In the genomic region with DNA sequence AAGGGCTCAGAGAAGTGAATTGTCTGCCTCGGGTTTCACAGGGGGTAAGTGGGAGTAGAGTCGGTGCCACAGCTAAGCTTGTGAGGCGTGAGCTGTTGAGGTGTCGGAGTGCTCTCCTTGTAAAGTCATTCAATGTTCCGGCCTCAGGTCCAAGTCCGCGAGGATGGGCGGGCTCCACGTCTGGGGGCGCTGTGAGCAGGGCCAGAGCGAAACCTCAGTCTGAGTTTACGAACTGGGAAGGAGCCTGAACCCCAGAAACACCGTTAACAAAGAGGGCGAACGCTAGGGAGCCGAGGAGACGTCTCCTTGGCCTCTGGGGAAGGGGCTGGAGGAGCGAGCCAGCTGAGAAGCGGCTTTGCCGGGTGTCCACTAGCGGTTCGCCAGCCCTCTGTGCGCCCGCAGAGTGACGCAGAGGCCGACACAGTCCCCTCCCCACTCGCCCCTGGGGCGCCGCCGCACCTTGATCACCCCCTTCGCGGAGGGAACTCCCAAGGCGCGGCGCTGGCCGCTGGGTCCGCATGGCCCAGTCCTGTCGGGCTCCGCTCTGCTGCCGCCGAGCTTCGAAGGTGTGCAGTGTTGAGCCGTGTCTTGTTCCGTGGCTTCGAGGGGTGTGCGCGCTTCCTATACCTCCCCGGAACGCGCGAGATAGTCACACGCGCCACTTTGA, we compare ENCODE assay signal across 14 cellular contexts. TPM values are rescaled to one million over a fixed set of nuclear protein-coding genes. Genes with fewer than 3 reads are reported as not detected.
DNase-seq lines count a peak whose midpoint lies in the region; ATAC-seq and TF ChIP-seq lines count a peak whose summit lies in the region.
"Had no signal": no experiment of that assay in that cellular context is flagged by ENCODE, and none has a peak within 500 bp of the region (broad histone marks: within the 10 kb centered on the region; RNA-seq: fewer than 3 reads in every experiment).

No MANE protein-coding gene starts in this region.

- no peak overlapping the region for H3K27ac ChIP-seq in colonic mucosa
- H3K27ac ChIP-seq in liver (ENCODE audit: low read depth in 1 of 2, low read length in 2 of 2) = no peak overlapping the region
- peak overlapping the region in 2 of 5 donors; percentile 22 to 39 for H3K27ac ChIP-seq in stomach
- H3K27ac ChIP-seq: adrenal gland, uterus had no signal

- H3K9me3 ChIP-seq in colonic mucosa (no peaks in the 10 kb centered on the region), liver (ENCODE audit: control insufficient read depth in 4 of 4, low read length in 3 of 4) (no peaks in the 10 kb centered on the region), stomach (no peaks in the 10 kb centered on the region)
- H3K9me3 ChIP-seq: adrenal gland, heart right ventricle, uterus had no signal

- DNase-seq in activated T-cell treated with anti-CD3 and anti-CD28 coated beads, Interleukin-2, amount 50 U/mL, for 72 hours = no peak
- DNase-seq in activated T-cell treated with anti-CD3 and anti-CD28 coated beads, Interleukin-2, amount 50 U/mL, for 24 hours = no peak
- DNase-seq in colonic mucosa (no peak), stomach (no peak), D341Med (ENCODE audit: low spot score) (no peak)
- DNase-seq in activated naive CD4-positive, alpha-beta T cell treated with anti-CD3 and anti-CD28 coated beads, Interleukin-2, amount 50 U/mL, for 16 hours = no peak
- DNase-seq: DMS153, NCI-H187, uterus had no signal

- intact Hi-C loops in colonic mucosa (cut with DNase I) = loop anchor here (10.0 kb wide), 1 partner anchor 653 kb away; a partner anchor contains a TSS
- intact Hi-C loops in stomach (cut with DNase I; ENCODE audit: low total_unique reads) = loop anchor here (10.0 kb wide), 1 partner anchor 653 kb away; a partner anchor contains a TSS

- no peak for TF ChIP-seq POLR2A in stomach (IDR thresholded peaks at IDR 0.05)

- peak overlapping the region; percentile 2 for H3K4me3 ChIP-seq in colonic mucosa
- H3K4me3 ChIP-seq in liver (ENCODE audit: low read depth in 1 of 3, low read length in 3 of 3) = peak overlapping the region in 2 of 3 donors; percentile 4 to 8
- peak overlapping the region in 3 of 4 donors; percentile 58 to 75 (median 67) for H3K4me3 ChIP-seq in stomach
- H3K4me3 ChIP-seq: uterus had no signal

- H3K27me3 ChIP-seq in colonic mucosa = peaks cover 56% of the 10 kb centered on the region
- H3K27me3 ChIP-seq in liver (ENCODE audit: control insufficient read depth in 4 of 4, insufficient read depth in 4 of 4, low read length in 3 of 4) = peaks cover 6 to 12% (median 8%) of the 10 kb centered on the region in 4 donors
- H3K27me3 ChIP-seq in stomach = peaks cover 13 to 66% (median 53%) of the 10 kb centered on the region in 3 donors

- TF ChIP-seq RAD21 in liver (IDR thresholded peaks at IDR 0.05) = no peak

- H3K9ac ChIP-seq in colonic mucosa (ENCODE audit: low read depth in 2 of 2, low read length in 2 of 2) = no peak overlapping the region
- H3K9ac ChIP-seq in liver (ENCODE audit: low read depth in 1 of 2, low read length in 2 of 2) = no peak overlapping the region

- no peak for TF ChIP-seq EP300 in stomach (IDR thresholded peaks at IDR 0.05)

- H3K4me1 ChIP-seq in colonic mucosa (peaks cover 11% of the 10 kb centered on the region), liver (ENCODE audit: control insufficient read depth in 4 of 4, insufficient read depth in 4 of 4, low read length in 3 of 4) (peaks cover 29 to 48% (median 32%) of the 10 kb centered on the region in 4 donors), stomach (peaks cover 31 to 58% (median 44%) of the 10 kb centered on the region in 4 donors)

- H3K9me3 Mint-ChIP-seq in activated T-cell treated with anti-CD3 and anti-CD28 coated beads, Interleukin-2, amount 50 U/mL, for 72 hours = no peaks in the 10 kb centered on the region
- no peaks in the 10 kb centered on the region for H3K9me3 Mint-ChIP-seq in activated T-cell treated with anti-CD3 and anti-CD28 coated beads, Interleukin-2, amount 50 U/mL, for 24 hours

- peaks cover 3 to 8% of the 10 kb centered on the region in 2 donors for H3K36me3 Mint-ChIP-seq in activated T-cell treated with anti-CD3 and anti-CD28 coated beads, Interleukin-2, amount 50 U/mL, for 72 hours (ENCODE audit: insufficient read depth in 2 of 2)
- no peaks in the 10 kb centered on the region for H3K36me3 Mint-ChIP-seq in activated T-cell treated with anti-CD3 and anti-CD28 coated beads, Interleukin-2, amount 50 U/mL, for 24 hours (ENCODE audit: low read depth)

- peak overlapping the region; percentile 72 to 79 for H3K4me3 Mint-ChIP-seq in activated T-cell treated with anti-CD3 and anti-CD28 coated beads, Interleukin-2, amount 50 U/mL, for 72 hours
- no peak overlapping the region for H3K4me3 Mint-ChIP-seq in activated T-cell treated with anti-CD3 and anti-CD28 coated beads, Interleukin-2, amount 50 U/mL, for 24 hours

- no peak for ATAC-seq in activated T-cell treated with anti-CD3 and anti-CD28 coated beads, Interleukin-2, amount 50 U/mL, for 72 hours (replicated peaks in 1 of 2)
- no peak for ATAC-seq in HG02798 (IDR thresholded peaks at IDR 0.05; ENCODE audit: poor library complexity, unreplicated experiment)

- 22% methylated on average over 53 of the region's 53 CpGs for WGBS in liver
- 39 to 61% (median 46%) methylated on average over 32 to 53 of the region's 53 CpGs for WGBS in stomach, 5 donors

- H3K27me3 Mint-ChIP-seq in activated T-cell treated with anti-CD3 and anti-CD28 coated beads, Interleukin-2, amount 50 U/mL, for 72 hours (ENCODE audit: low read depth) = peaks cover 67% of the 10 kb centered on the region
- peaks cover 72% of the 10 kb centered on the region for H3K27me3 Mint-ChIP-seq in activated T-cell treated with anti-CD3 and anti-CD28 coated beads, Interleukin-2, amount 50 U/mL, for 24 hours

- H3K4me1 Mint-ChIP-seq in activated T-cell treated with anti-CD3 and anti-CD28 coated beads, Interleukin-2, amount 50 U/mL, for 72 hours (ENCODE audit: low read depth) = peaks cover 33% of the 10 kb centered on the region
- H3K4me1 Mint-ChIP-seq in activated T-cell treated with anti-CD3 and anti-CD28 coated beads, Interleukin-2, amount 50 U/mL, for 24 hours (ENCODE audit: low read depth) = peaks cover 27% of the 10 kb centered on the region

- H3K36me3 ChIP-seq in colonic mucosa (no peaks in the 10 kb centered on the region), liver (ENCODE audit: control insufficient read depth in 4 of 4, insufficient read depth in 3 of 4, low read depth in 1 of 4, low read length in 3 of 4) (no peaks in the 10 kb centered on the region), stomach (no peaks in the 10 kb centered on the region)
- H3K36me3 ChIP-seq: adrenal gland, uterus had no signal

- no peak overlapping the region for H3K27ac Mint-ChIP-seq in activated T-cell treated with anti-CD3 and anti-CD28 coated beads, Interleukin-2, amount 50 U/mL, for 72 hours
- H3K27ac Mint-ChIP-seq in activated T-cell treated with anti-CD3 and anti-CD28 coated beads, Interleukin-2, amount 50 U/mL, for 24 hours = no peak overlapping the region

- TF ChIP-seq CTCF in colonic mucosa (IDR thresholded peaks at IDR 0.05) = no peak
- no peak for TF ChIP-seq CTCF in liver (IDR thresholded peaks at IDR 0.05; ENCODE audit: low read depth, low read length, missing input control)
- TF ChIP-seq CTCF in stomach (IDR thresholded peaks at IDR 0.05) = no peak

TF ChIP-seq in liver, 16 proteins besides CTCF, POLR2A, EP300 and RAD21:
- TF ChIP-seq FOXA1 (IDR thresholded peaks at IDR 0.05) (no peak), HNF4G (IDR thresholded peaks at IDR 0.05) (no peak), EGR1 (IDR thresholded peaks at IDR 0.05; ENCODE audit: low read depth in 2 of 2) (no peak), SP1 (IDR thresholded peaks at IDR 0.05) (no peak), TAF1 (conservative IDR thresholded peaks at IDR 0.05) (no peak)
- TF ChIP-seq, protein P1, sequence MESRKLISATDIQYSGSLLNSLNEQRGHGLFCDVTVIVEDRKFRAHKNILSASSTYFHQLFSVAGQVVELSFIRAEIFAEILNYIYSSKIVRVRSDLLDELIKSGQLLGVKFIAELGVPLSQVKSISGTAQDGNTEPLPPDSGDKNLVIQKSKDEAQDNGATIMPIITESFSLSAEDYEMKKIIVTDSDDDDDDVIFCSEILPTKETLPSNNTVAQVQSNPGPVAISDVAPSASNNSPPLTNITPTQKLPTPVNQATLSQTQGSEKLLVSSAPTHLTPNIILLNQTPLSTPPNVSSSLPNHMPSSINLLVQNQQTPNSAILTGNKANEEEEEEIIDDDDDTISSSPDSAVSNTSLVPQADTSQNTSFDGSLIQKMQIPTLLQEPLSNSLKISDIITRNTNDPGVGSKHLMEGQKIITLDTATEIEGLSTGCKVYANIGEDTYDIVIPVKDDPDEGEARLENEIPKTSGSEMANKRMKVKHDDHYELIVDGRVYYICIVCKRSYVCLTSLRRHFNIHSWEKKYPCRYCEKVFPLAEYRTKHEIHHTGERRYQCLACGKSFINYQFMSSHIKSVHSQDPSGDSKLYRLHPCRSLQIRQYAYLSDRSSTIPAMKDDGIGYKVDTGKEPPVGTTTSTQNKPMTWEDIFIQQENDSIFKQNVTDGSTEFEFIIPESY (IDR thresholded peaks at IDR 0.05) = no peak

RNA-seq across cellular contexts. Expression of a gene that starts 4.9 kb away (rescaled TPM):
- total RNA-seq in activated T-cell treated with anti-CD3 and anti-CD28 coated beads, Interleukin-2, amount 50 U/mL, for 72 hours = 1 to 10 TPM; 1.7 to 2.5 TPM
- total RNA-seq in colonic mucosa (under 1 TPM in 1 of 2 donors, not detected in 1; 0.54 TPM), liver (under 1 TPM in 1 of 2 donors, not detected in 1; 0.59 TPM), stomach (10 to 100 TPM in 2 of 5 donors, 1 to 10 TPM in 1, under 1 TPM in 1, not detected in 1; 0.58 to 42.4 (median 7.6) TPM)
- polyA plus RNA-seq in liver (under 1 TPM in 1 of 2 donors, not detected in 1; 0.53 TPM), stomach (10 to 100 TPM; 11.2 to 22.6 (median 15.7) TPM)
- polyA plus RNA-seq: AG04450 had no signal

Comparison
In these comparisons a context has a peak if more than half of its experiments do, and no peak if none do; other contexts are left out.
1. H3K4me3 ChIP-seq: peak in every context shown above with its lines; median percentile 67 in stomach; 6 in liver; 2 in colonic mucosa.